Comparison of ENCODE assay signal across 1 cellular context in the genomic region with DNA sequence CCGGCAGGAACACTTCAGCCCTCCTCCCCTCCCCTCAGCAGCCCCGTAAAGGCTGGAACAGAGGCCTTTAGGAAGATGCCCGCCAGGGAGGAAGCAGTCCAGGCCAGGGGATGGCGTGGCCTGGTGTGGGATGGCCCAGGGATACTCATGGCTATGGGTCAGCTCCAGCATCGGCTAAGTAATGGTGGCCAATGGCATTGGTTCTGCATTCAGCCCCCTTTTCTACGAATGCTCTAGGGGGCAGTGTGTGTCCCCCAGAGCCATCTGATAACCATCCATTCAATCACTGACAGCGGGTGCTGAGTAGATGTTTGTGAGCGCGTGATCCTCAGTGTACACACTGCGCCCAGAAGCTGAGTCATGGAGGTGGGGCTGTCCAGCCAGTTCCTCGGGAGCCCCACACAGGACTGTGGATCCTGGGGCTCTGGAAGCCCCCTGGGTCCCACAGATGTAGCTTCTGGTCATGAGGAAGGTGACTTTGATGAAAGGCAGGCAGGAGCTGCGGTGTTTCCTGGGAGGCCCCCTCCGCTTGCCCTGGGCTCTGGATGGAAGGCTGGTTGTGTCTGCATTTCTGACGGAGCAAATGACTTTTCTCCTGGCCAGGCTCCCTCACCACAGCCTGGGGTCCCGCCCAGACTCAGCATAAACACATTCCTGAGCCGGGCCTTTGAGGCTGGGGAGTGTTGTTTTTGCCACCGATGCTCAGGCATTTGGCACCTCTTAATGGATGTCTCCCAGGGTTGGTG.
TF ChIP-seq lines count a peak whose summit lies in the region.

No MANE protein-coding gene starts in this region.

TF ChIP-seq in H1, 55 proteins besides CTCF, POLR2A, EP300 and RAD21 (continued from another document):
- TF ChIP-seq KDM5A (IDR thresholded peaks at IDR 0.05; ENCODE audit: low read length) = no peak
- TF ChIP-seq SRF (IDR thresholded peaks at IDR 0.05; ENCODE audit: low read depth, low read length) = no peak
- no peak for TF ChIP-seq JUN (IDR thresholded peaks at IDR 0.05; ENCODE audit: low read depth, low read length)
- no peak for TF ChIP-seq RBBP5 (IDR thresholded peaks at IDR 0.05; ENCODE audit: borderline replicate concordance, low read depth, low read length)
- no peak for TF ChIP-seq PHF8 (conservative IDR thresholded peaks at IDR 0.05; ENCODE audit: low read depth, low read length)
